In the genomic region with DNA sequence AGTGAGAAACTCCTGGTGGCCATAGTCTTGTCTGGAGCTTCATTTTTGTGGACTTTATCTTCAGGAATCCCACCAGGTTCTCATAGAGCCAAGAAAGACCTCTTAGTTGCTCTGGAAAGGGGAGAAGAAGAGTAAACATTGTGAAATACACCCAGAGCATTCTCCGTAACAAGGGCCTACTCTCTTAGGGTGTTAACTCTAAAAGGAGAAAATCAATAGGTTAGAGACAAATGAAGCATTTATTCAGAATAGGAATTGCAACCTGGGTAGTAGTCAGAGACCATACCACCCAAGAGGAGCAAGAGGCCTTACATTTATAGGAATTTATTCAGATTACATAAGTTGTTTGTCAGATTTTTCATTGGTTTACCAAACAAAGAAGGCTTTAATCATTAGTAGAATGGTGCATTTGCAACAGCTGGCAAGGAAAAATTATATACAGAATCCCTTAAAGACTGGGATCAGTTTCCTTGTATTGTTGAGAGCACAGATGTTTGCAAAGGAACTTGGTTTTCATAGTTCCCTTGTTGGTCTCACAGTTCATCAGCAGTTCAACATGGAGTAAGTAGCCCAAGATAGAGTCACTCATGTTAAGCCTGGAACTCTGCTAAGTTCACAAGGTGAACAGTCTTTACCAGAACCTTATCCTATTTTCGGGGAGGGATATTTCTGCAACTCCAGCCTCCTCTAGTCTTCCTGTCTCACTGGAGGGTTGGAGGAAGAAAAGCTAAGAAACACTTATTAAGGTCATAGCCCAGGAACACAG, we compare ENCODE assay signal across 23 cellular contexts. TPM values are rescaled to one million over a fixed set of nuclear protein-coding genes. Genes with fewer than 3 reads are reported as not detected.
"Had no signal": no experiment of that assay in that cellular context is flagged by ENCODE, and none has a peak within 500 bp of the region (broad histone marks: within the 10 kb centered on the region; RNA-seq: fewer than 3 reads in every experiment).

No MANE protein-coding gene starts in this region.

- H2AFZ ChIP-seq: parathyroid adenoma had no signal

- H3K27me3 Mint-ChIP-seq: dendritic cell treated with granulocyte-macrophage colony-stimulating factor and Interleukin-4, amounts not matched to agents 40 ng/mL and 50 ng/mL, for 4 days; natural killer cell treated with Interleukin-12 subunit alpha and Interleukin-12 subunit beta and Interleukin-15 and Interleukin-18, amount 100 ng/mL, for 72 hours had no signal

- H3K9me3 ChIP-seq: heart left ventricle, mucosa of descending colon, psoas muscle, sigmoid colon, stomach, thoracic aorta, transverse colon had no signal

- H3K27ac Mint-ChIP-seq: dendritic cell treated with granulocyte-macrophage colony-stimulating factor and Interleukin-4, amounts not matched to agents 40 ng/mL and 50 ng/mL, for 4 days; natural killer cell treated with Interleukin-12 subunit alpha and Interleukin-12 subunit beta and Interleukin-15 and Interleukin-18, amount 100 ng/mL, for 72 hours had no signal

- H3K9ac ChIP-seq: parathyroid adenoma had no signal

- H3K27ac ChIP-seq: foreskin keratinocyte, heart left ventricle, parathyroid adenoma, psoas muscle, sigmoid colon, skin epidermis, stomach, thoracic aorta, transverse colon had no signal

- DNase-seq: cerebellar nuclear complex; erythroblast; foreskin keratinocyte; heart left ventricle; hypothalamus; mammary epithelial cell; mucosa of descending colon; occipital lobe; psoas muscle; retina; sigmoid colon; stimulated activated naive CD4-positive, alpha-beta T cell; stomach; substantia nigra; transverse colon had no signal

- H3K79me2 ChIP-seq: parathyroid adenoma had no signal

- H3K36me3 ChIP-seq: heart left ventricle, sigmoid colon, thoracic aorta, transverse colon had no signal

- H3K4me1 ChIP-seq: foreskin keratinocyte, parathyroid adenoma, psoas muscle, sigmoid colon, stomach, transverse colon had no signal

- H3K4me3 ChIP-seq: heart left ventricle, mucosa of descending colon, psoas muscle, sigmoid colon, skin epidermis, stomach, thoracic aorta, transverse colon had no signal

- H3K4me3 Mint-ChIP-seq: dendritic cell treated with granulocyte-macrophage colony-stimulating factor and Interleukin-4, amounts not matched to agents 40 ng/mL and 50 ng/mL, for 4 days; natural killer cell treated with Interleukin-12 subunit alpha and Interleukin-12 subunit beta and Interleukin-15 and Interleukin-18, amount 100 ng/mL, for 72 hours had no signal

- FAIRE-seq: colon, islet of Langerhans had no signal

- H3K9me3 Mint-ChIP-seq: natural killer cell treated with Interleukin-12 subunit alpha and Interleukin-12 subunit beta and Interleukin-15 and Interleukin-18, amount 100 ng/mL, for 72 hours had no signal

- H3K27me3 ChIP-seq: foreskin keratinocyte, heart left ventricle, sigmoid colon, stomach, transverse colon had no signal

- ATAC-seq: foreskin keratinocyte; heart left ventricle; left lobe of liver; mucosa of descending colon; natural killer cell treated with Interleukin-12 subunit alpha and Interleukin-12 subunit beta and Interleukin-15 and Interleukin-18, amount 100 ng/mL, for 72 hours; psoas muscle had no signal

RNA-seq across cellular contexts. Expression of a gene that starts 53.2 kb away (rescaled TPM):
- total RNA-seq: foreskin keratinocyte had no signal
- polyA plus RNA-seq: mammary epithelial cell had no signal
